12 cellular contexts compared by ENCODE assay signal in genomic region chr6:99790679-99791078, GRCh38.
A peak's percentile ranks its signal among the peaks of the same experiment; 100 is the strongest.
DNase-seq lines count a peak whose midpoint lies in the region; ATAC-seq, FAIRE-seq and TF ChIP-seq lines count a peak whose summit lies in the region.
"Had no signal": no experiment of that assay in that cellular context is flagged by ENCODE, and none has a peak within 500 bp of the region (broad histone marks: within the 10 kb centered on the region; RNA-seq: fewer than 3 reads in every experiment).

No MANE protein-coding gene starts in this region.

- CTCF ChIA-PET in GM12878 (lab: Yijun Ruan, JAX), result interaction anchor here (1.3 kb wide), 1 partner anchor 459 kb away, joined by 3 read pairs; no protein-coding TSS in a partner anchor

- H3K4me3 ChIP-seq in LNCaP clone FGC (ENCODE audit: low read depth, low read length), result no peak overlapping the region
- H3K4me3 ChIP-seq in GM12878, result no peak overlapping the region

- no peaks in the 10 kb centered on the region for H3K4me1 ChIP-seq in GM12878 (ENCODE audit: control insufficient read depth, insufficient read depth, low read length)

- FAIRE-seq in GM12878 (lab: Jason Lieb, UNC), result no peak
- FAIRE-seq: HTR-8/SVneo had no signal

- TF ChIP-seq CTCF in LNCaP clone FGC (IDR thresholded peaks at IDR 0.05; ENCODE audit: control insufficient read depth, extremely low read depth, insufficient read depth), result peak; percentile 37; the same call in 1 of the 2 replicates
- no peak; a peak in 1 of 6 replicates for TF ChIP-seq CTCF in GM12878 (IDR thresholded peaks at IDR 0.05 in 2 of 3, conservative IDR thresholded peaks at IDR 0.05 in 1 of 3; ENCODE audit: control insufficient read depth in 2 of 3, extremely low read depth in 1 of 3, insufficient read depth in 1 of 3, low read depth in 3 of 3, low read length in 3 of 3)

- no peak for TF ChIP-seq RAD21 in GM12878 (IDR thresholded peaks at IDR 0.05; ENCODE audit: insufficient read depth, low read depth, low read length)

- H3K27ac ChIP-seq in GM12878 (ENCODE audit: control insufficient read depth, insufficient read depth), result no peak overlapping the region

- SMC1A ChIA-PET in GM12878 (lab: Charles Lee; ENCODE audit: uncharacterized antibody, unreplicated experiment), result no interaction called here

- H4K20me1 ChIP-seq in GM12878 (ENCODE audit: control insufficient read depth, insufficient read depth), result no peaks in the 10 kb centered on the region

- H3K27me3 ChIP-seq in GM12878 (replicated peaks in 1 of 2; ENCODE audit: control insufficient read depth in 2 of 2, insufficient read depth in 2 of 2, low read length in 1 of 2), result peaks cover 0 to 3% of the 10 kb centered on the region in 2 experiments; a peak in 1 of 4 replicates

- POLR2A ChIA-PET in GM12878 (lab: Charles Lee), result no interaction called here

- RAD21 ChIA-PET in GM12878 (lab: Charles Lee; ENCODE audit: unreplicated experiment), result no interaction called here

- H2AFZ ChIP-seq in GM12878 (ENCODE audit: control insufficient read depth, low read depth, low read length), result no peak overlapping the region

- no peak for TF ChIP-seq EP300 in GM12878 (IDR thresholded peaks at IDR 0.05; ENCODE audit: borderline replicate concordance in 1 of 2, control insufficient read depth in 1 of 2, low read depth in 2 of 2, low read length in 2 of 2)

- intact Hi-C loops in GM12878 (cut with micrococcal nuclease; ENCODE audit: unreplicated experiment), result no loop called here

- no peak overlapping the region for H3K4me2 ChIP-seq in GM12878 (ENCODE audit: control insufficient read depth, insufficient read depth)

- no peak overlapping the region for H3K9ac ChIP-seq in GM12878 (ENCODE audit: control insufficient read depth, insufficient read depth, low read length)

- H3K79me2 ChIP-seq in GM12878 (ENCODE audit: control insufficient read depth, insufficient read depth, low read length), result no peaks in the 10 kb centered on the region

- DNase-seq in SIG-M5 treated with dmso at 0.1 percent for 504 hours (lab: John Stamatoyannopoulos, UW; ENCODE audit: unreplicated experiment), result peak; percentile 1
- DNase-seq in SIG-M5 (lab: John Stamatoyannopoulos, UW), result no peak
- DNase-seq in LNCaP clone FGC (ENCODE audit: low read depth), result no peak
- DNase-seq in GM12878 (ENCODE audit: low read depth, low spot score), result no peak
- DNase-seq in renal cortical epithelial cell (ENCODE audit: low read depth), result peak; percentile 1
- no peak for DNase-seq in epidermal melanocyte (ENCODE audit: insufficient read length, low spot score)
- DNase-seq: activated CD8-positive, alpha-beta memory T cell treated with anti-CD3 and anti-CD28 coated beads, Interleukin-2, amount 50 U/mL, for 48 hours; T1000 had no signal

- 0 out of 3 replicates have a peak, but pooled peaks have one; percentile 39 for ATAC-seq in GM12878
- no peak for ATAC-seq in HG03342 (IDR thresholded peaks at IDR 0.05; ENCODE audit: unreplicated experiment)
- no peak for ATAC-seq in HG02588 (IDR thresholded peaks at IDR 0.05; ENCODE audit: unreplicated experiment)
- ATAC-seq: stimulated activated effector memory CD8-positive, alpha-beta T cell treated with anti-CD3 and anti-CD28 coated beads, Interleukin-12 subunit alpha, Interleukin-12 subunit beta, amount 100 ng/mL, for 72 hours had no signal

- BruUV-seq in GM12878 (replicated peaks; lab: Mats Ljungman, UMichigan), result no TSS peak

- H3K36me3 ChIP-seq in GM12878 (ENCODE audit: control insufficient read depth in 2 of 2, insufficient read depth in 2 of 2, low read length in 1 of 2), result no peaks in the 10 kb centered on the region

- H3K9me3 ChIP-seq in GM12878 (replicated peaks; ENCODE audit: control insufficient read depth, insufficient read depth, low read length), result no peaks in the 10 kb centered on the region

- TF ChIP-seq POLR2A in GM12878 (IDR thresholded peaks at IDR 0.05; ENCODE audit: low read depth, low read length), result no peak

- in situ Hi-C loops in GM12878 (cut with MboI), result no loop called here

TF ChIP-seq in GM12878, 131 proteins besides CTCF, POLR2A, EP300 and RAD21:
- TF ChIP-seq RELA (IDR thresholded peaks at IDR 0.05; ENCODE audit: borderline replicate concordance, partially characterized antibody), result no peak

Comparison
In these comparisons a context has a peak if more than half of its experiments do, and no peak if none do; other contexts are left out.
1. DNase-seq: peak in SIG-M5 treated with dmso at 0.1 percent for 504 hours (single experiment) and renal cortical epithelial cell (single experiment); none in SIG-M5 (single experiment), LNCaP clone FGC (single experiment), GM12878 (single experiment) and epidermal melanocyte (single experiment).